In genomic region chr1:165880993-165881392, GRCh38 we compare ENCODE assay signal across 18 cellular contexts. TPM values are rescaled to one million over a fixed set of nuclear protein-coding genes. Genes with fewer than 3 reads are reported as not detected.
DNase-seq lines count a peak whose midpoint lies in the region; ATAC-seq and TF ChIP-seq lines count a peak whose summit lies in the region.
"Had no signal": no experiment of that assay in that cellular context is flagged by ENCODE, and none has a peak within 500 bp of the region (broad histone marks: within the 10 kb centered on the region; RNA-seq: fewer than 3 reads in every experiment).

No MANE protein-coding gene starts in this region.

- no peak for ATAC-seq in activated CD8-positive, alpha-beta memory T cell treated with anti-CD3 and anti-CD28 coated beads, Interleukin-2, amount 10 ng/mL, durations not matched to agents 7 days and 5 days
- no peak for ATAC-seq in WTC11
- no peak for ATAC-seq in activated naive CD4-positive, alpha-beta T cell treated with anti-CD3 and anti-CD28 coated beads, Interleukin-2, amount 50 U/mL, for 72 hours
- ATAC-seq: A549 had no signal

- no peaks in the 10 kb centered on the region for H3K27me3 Mint-ChIP-seq in activated CD8-positive, alpha-beta memory T cell treated with anti-CD3 and anti-CD28 coated beads, Interleukin-2, amount 10 ng/mL, durations not matched to agents 7 days and 5 days
- H3K27me3 Mint-ChIP-seq in HFFc6 (ENCODE audit: insufficient read depth) (no peaks in the 10 kb centered on the region), WTC11 (ENCODE audit: low read depth) (no peaks in the 10 kb centered on the region)
- H3K27me3 Mint-ChIP-seq: CD4-positive, alpha-beta memory T cell; IgD-negative memory B cell had no signal

- peak overlapping the region; percentile 88 for H3K27ac ChIP-seq in neutrophil
- H3K27ac ChIP-seq: A549, BLaER1 had no signal

- H3K9me3 ChIP-seq in neutrophil, result no peaks in the 10 kb centered on the region

- no peaks in the 10 kb centered on the region for H3K9me3 Mint-ChIP-seq in activated CD8-positive, alpha-beta memory T cell treated with anti-CD3 and anti-CD28 coated beads, Interleukin-2, amount 10 ng/mL, durations not matched to agents 7 days and 5 days (ENCODE audit: low read depth)
- no peaks in the 10 kb centered on the region; the same call in 1 of the 2 replicates for H3K9me3 Mint-ChIP-seq in HFFc6
- peaks cover 25% of the 10 kb centered on the region for H3K9me3 Mint-ChIP-seq in WTC11
- no peaks in the 10 kb centered on the region for H3K9me3 Mint-ChIP-seq in activated naive CD4-positive, alpha-beta T cell treated with anti-CD3 and anti-CD28 coated beads, Interleukin-2, amount 50 U/mL, for 72 hours
- H3K9me3 Mint-ChIP-seq: CD4-positive, alpha-beta memory T cell; IgD-negative memory B cell had no signal

- DNase-seq in activated CD8-positive, alpha-beta memory T cell treated with anti-CD3 and anti-CD28 coated beads, Interleukin-2, amount 10 ng/mL, durations not matched to agents 7 days and 5 days, result no peak
- DNase-seq in activated CD8-positive, alpha-beta memory T cell treated with anti-CD3 and anti-CD28 coated beads for 24 hours, result no peak
- DNase-seq in HFFc6 (no peak), WTC11 (ENCODE audit: low spot score) (no peak), NCI-H1048 (lab: John Stamatoyannopoulos, UW) (no peak), amygdala (lab: John Stamatoyannopoulos, UW) (no peak)
- no peak for DNase-seq in activated naive CD4-positive, alpha-beta T cell treated with anti-CD3 and anti-CD28 coated beads, Interleukin-2, amount 50 U/mL, for 72 hours (ENCODE audit: low spot score in 2 of 2)
- DNase-seq: CD4-positive, alpha-beta memory T cell; DMS153; DMS79 treated with DMSO at 0.1 percent for 48 hours; EL; HCEC 1CT; KG1 had no signal

- CTCF ChIA-PET in activated CD8-positive, alpha-beta memory T cell treated with anti-CD3 and anti-CD28 coated beads, Interleukin-2, amount 10 ng/mL, durations not matched to agents 7 days and 5 days (lab: Charles Lee), result interaction anchor here (0.7 to 0.8 kb wide), 2 partner anchors 8 to 451 kb away, joined by 3 to 5 read pairs; no protein-coding TSS in a partner anchor
- CTCF ChIA-PET in WTC11 (lab: Charles Lee), result interaction anchor here (0.8 kb wide), 1 partner anchor 9 kb away, joined by 4 read pairs; no protein-coding TSS in a partner anchor

- H3K36me3 Mint-ChIP-seq in activated CD8-positive, alpha-beta memory T cell treated with anti-CD3 and anti-CD28 coated beads, Interleukin-2, amount 10 ng/mL, durations not matched to agents 7 days and 5 days, result peaks cover 20% of the 10 kb centered on the region
- H3K36me3 Mint-ChIP-seq in HFFc6 (ENCODE audit: low read depth), result peaks cover 27% of the 10 kb centered on the region
- H3K36me3 Mint-ChIP-seq in WTC11, result peaks cover 33% of the 10 kb centered on the region
- H3K36me3 Mint-ChIP-seq in activated naive CD4-positive, alpha-beta T cell treated with anti-CD3 and anti-CD28 coated beads, Interleukin-2, amount 50 U/mL, for 72 hours, result peaks cover 15 to 18% of the 10 kb centered on the region in 2 donors

- POLR2A ChIA-PET in WTC11 (lab: Charles Lee), result interaction anchor here (0.6 to 1.0 kb wide), 2 partner anchors 392 to 1069 kb away, joined by 3 to 4 read pairs; no protein-coding TSS in a partner anchor

- peaks cover 43% of the 10 kb centered on the region for H3K4me1 Mint-ChIP-seq in activated CD8-positive, alpha-beta memory T cell treated with anti-CD3 and anti-CD28 coated beads, Interleukin-2, amount 10 ng/mL, durations not matched to agents 7 days and 5 days
- peaks cover 38% of the 10 kb centered on the region for H3K4me1 Mint-ChIP-seq in HFFc6 (ENCODE audit: low read depth)
- peaks cover 49% of the 10 kb centered on the region for H3K4me1 Mint-ChIP-seq in WTC11

- TF ChIP-seq CTCF in HFFc6 (IDR thresholded peaks at IDR 0.05) (no peak), WTC11 (IDR thresholded peaks at IDR 0.05) (no peak), neutrophil (IDR thresholded peaks at IDR 0.05) (no peak)

- H3K36me3 ChIP-seq in neutrophil, result no peaks in the 10 kb centered on the region

- H3K4me3 Mint-ChIP-seq in activated CD8-positive, alpha-beta memory T cell treated with anti-CD3 and anti-CD28 coated beads, Interleukin-2, amount 10 ng/mL, durations not matched to agents 7 days and 5 days, result no peak overlapping the region
- H3K4me3 Mint-ChIP-seq in HFFc6 (no peak overlapping the region), WTC11 (no peak overlapping the region)
- H3K4me3 Mint-ChIP-seq: CD14-positive monocyte; CD4-positive, alpha-beta memory T cell; IgD-negative memory B cell had no signal

- H3K27me3 ChIP-seq in neutrophil, result no peaks in the 10 kb centered on the region
- H3K27me3 ChIP-seq: BLaER1 had no signal

- H3K27ac Mint-ChIP-seq in activated CD8-positive, alpha-beta memory T cell treated with anti-CD3 and anti-CD28 coated beads, Interleukin-2, amount 10 ng/mL, durations not matched to agents 7 days and 5 days, result peak overlapping the region; percentile 30
- H3K27ac Mint-ChIP-seq in HFFc6 (peak overlapping the region; percentile 24; the same call in 1 of the 2 replicates), WTC11 (peak overlapping the region; percentile 32; the same call in 1 of the 2 replicates)
- H3K27ac Mint-ChIP-seq in activated naive CD4-positive, alpha-beta T cell treated with anti-CD3 and anti-CD28 coated beads, Interleukin-2, amount 50 U/mL, for 72 hours, result no peak overlapping the region
- H3K27ac Mint-ChIP-seq: CD4-positive, alpha-beta memory T cell had no signal

- H3K4me1 ChIP-seq in neutrophil (ENCODE audit: control insufficient read depth in 1 of 2, insufficient read depth in 1 of 2, low read depth in 1 of 2, low read length in 1 of 2), result peaks cover 67 to 73% of the 10 kb centered on the region in 2 experiments

- no peak overlapping the region for H3K4me3 ChIP-seq in neutrophil (ENCODE audit: low read depth in 1 of 2, low read length in 1 of 2)
- H3K4me3 ChIP-seq: A549, BLaER1 had no signal

TF ChIP-seq in WTC11, 78 proteins besides CTCF, POLR2A, EP300 and RAD21:
- TF ChIP-seq RORB (CRISPR knock-in tag; IDR thresholded peaks at IDR 0.05), result no peak
- TF ChIP-seq, protein P1, sequence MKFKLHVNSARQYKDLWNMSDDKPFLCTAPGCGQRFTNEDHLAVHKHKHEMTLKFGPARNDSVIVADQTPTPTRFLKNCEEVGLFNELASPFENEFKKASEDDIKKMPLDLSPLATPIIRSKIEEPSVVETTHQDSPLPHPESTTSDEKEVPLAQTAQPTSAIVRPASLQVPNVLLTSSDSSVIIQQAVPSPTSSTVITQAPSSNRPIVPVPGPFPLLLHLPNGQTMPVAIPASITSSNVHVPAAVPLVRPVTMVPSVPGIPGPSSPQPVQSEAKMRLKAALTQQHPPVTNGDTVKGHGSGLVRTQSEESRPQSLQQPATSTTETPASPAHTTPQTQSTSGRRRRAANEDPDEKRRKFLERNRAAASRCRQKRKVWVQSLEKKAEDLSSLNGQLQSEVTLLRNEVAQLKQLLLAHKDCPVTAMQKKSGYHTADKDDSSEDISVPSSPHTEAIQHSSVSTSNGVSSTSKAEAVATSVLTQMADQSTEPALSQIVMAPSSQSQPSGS (CRISPR knock-in tag; IDR thresholded peaks at IDR 0.05; ENCODE audit: borderline replicate concordance, low read depth), result no peak
- no peak for TF ChIP-seq USF1 (CRISPR knock-in tag; IDR thresholded peaks at IDR 0.05)
- TF ChIP-seq IRF2 (CRISPR knock-in tag; IDR thresholded peaks at IDR 0.05; ENCODE audit: borderline replicate concordance, low read depth), result no peak
- TF ChIP-seq E2F1 (CRISPR knock-in tag; IDR thresholded peaks at IDR 0.05), result no peak
- TF ChIP-seq, protein P2, sequence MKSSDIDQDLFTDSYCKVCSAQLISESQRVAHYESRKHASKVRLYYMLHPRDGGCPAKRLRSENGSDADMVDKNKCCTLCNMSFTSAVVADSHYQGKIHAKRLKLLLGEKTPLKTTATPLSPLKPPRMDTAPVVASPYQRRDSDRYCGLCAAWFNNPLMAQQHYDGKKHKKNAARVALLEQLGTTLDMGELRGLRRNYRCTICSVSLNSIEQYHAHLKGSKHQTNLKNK (CRISPR knock-in tag; IDR thresholded peaks at IDR 0.05), result no peak
- TF ChIP-seq FOXP1 (CRISPR knock-in tag; IDR thresholded peaks at IDR 0.05; ENCODE audit: borderline replicate concordance), result no peak
- no peak for TF ChIP-seq SMAD3 (CRISPR knock-in tag; IDR thresholded peaks at IDR 0.05; ENCODE audit: borderline replicate concordance)
- TF ChIP-seq, protein P3, sequence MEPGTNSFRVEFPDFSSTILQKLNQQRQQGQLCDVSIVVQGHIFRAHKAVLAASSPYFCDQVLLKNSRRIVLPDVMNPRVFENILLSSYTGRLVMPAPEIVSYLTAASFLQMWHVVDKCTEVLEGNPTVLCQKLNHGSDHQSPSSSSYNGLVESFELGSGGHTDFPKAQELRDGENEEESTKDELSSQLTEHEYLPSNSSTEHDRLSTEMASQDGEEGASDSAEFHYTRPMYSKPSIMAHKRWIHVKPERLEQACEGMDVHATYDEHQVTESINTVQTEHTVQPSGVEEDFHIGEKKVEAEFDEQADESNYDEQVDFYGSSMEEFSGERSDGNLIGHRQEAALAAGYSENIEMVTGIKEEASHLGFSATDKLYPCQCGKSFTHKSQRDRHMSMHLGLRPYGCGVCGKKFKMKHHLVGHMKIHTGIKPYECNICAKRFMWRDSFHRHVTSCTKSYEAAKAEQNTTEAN (CRISPR knock-in tag; IDR thresholded peaks at IDR 0.05), result no peak
TF ChIP-seq in WTC11: peak in this region for 0.

RNA-seq across cellular contexts. Expression of gene UCK2, which starts 53.6 kb away (rescaled TPM):
- total RNA-seq in activated CD8-positive, alpha-beta memory T cell treated with anti-CD3 and anti-CD28 coated beads, Interleukin-2, amount 10 ng/mL, durations not matched to agents 7 days and 5 days, result 10 to 100 TPM; 50.7 to 70.3 TPM
- 10 to 100 TPM; 42.5 to 60.0 (median 52.1) TPM for total RNA-seq in HFFc6 (2021; fragmentation: NEBNext Ultra II Directional; extraction: Animal tissue kit (Norgen Biotek cat#: 25700))
- 74.3 to 85.7 TPM (median 79.2 TPM) in 3 replicates for total RNA-seq in WTC11 (2021)
- 10 to 100 TPM; 37.0 to 61.6 TPM for total RNA-seq in activated naive CD4-positive, alpha-beta T cell treated with anti-CD3 and anti-CD28 coated beads, Interleukin-2, amount 50 U/mL, for 72 hours

Comparison
In these comparisons a context has a peak if more than half of its experiments do, and no peak if none do; other contexts are left out.
1. H3K27ac Mint-ChIP-seq: peak in activated CD8-positive, alpha-beta memory T cell treated with anti-CD3 and anti-CD28 coated beads, Interleukin-2, amount 10 ng/mL, durations not matched to agents 7 days and 5 days (single experiment), HFFc6 (single experiment) and WTC11 (single experiment); none in activated naive CD4-positive, alpha-beta T cell treated with anti-CD3 and anti-CD28 coated beads, Interleukin-2, amount 50 U/mL, for 72 hours (0 of 2).